Comparison of ENCODE assay signal across 8 cellular contexts in the genomic region with DNA sequence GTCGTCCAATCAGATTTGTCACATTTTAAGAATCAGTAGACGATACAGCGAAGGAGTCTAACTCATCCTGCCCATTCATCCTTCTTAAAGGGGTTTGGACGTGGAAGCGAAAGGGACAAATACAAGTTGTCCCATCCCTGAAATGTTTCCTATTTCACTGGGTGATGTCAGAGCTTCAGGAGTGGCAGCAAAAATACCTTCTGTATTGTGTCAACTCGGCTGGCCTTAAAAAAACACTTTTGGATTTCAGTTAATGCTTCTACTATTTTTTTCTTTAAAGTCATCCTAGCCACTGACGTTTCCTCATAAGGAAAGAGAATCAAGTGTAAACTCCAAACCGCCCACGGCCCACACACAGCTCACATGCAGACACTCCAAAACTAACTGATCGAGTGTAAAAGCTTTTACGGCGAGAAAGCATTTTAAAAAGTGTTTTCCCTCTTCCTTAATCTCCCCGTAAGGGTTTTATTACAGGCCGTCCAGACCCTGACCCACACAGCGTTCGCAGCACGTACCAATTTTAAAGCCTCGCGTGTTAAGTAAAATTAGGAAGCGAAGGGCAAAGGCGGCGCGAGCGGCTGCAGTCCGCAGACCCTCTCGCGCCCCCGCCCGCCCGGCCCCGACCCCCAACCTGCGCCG. TPM values are rescaled to one million over a fixed set of nuclear protein-coding genes. Genes with fewer than 3 reads are reported as not detected.
DNase-seq lines count a peak whose midpoint lies in the region; ATAC-seq lines count a peak whose summit lies in the region.

No MANE protein-coding gene starts in this region.

- no peaks in the 10 kb centered on the region for H3K9me3 Mint-ChIP-seq in activated CD4-positive, alpha-beta T cell treated with anti-CD3 and anti-CD28 coated beads for 36 hours (ENCODE audit: low read depth)

- H3K27me3 Mint-ChIP-seq in activated CD4-positive, alpha-beta T cell treated with anti-CD3 and anti-CD28 coated beads for 36 hours: no peaks in the 10 kb centered on the region

- H3K9ac ChIP-seq in SK-N-MC (ENCODE audit: insufficient read length): peak overlapping the region; percentile 90

- H3K9me3 ChIP-seq in SK-N-MC (ENCODE audit: low read depth, low read length): no peaks in the 10 kb centered on the region

- peaks cover 12% of the 10 kb centered on the region for H3K36me3 Mint-ChIP-seq in activated CD4-positive, alpha-beta T cell treated with anti-CD3 and anti-CD28 coated beads for 36 hours (ENCODE audit: low read depth)

- intact Hi-C loops in activated CD4-positive, alpha-beta T cell treated with anti-CD3 and anti-CD28 coated beads for 36 hours (cut with DNase I, micrococcal nuclease): loop anchor here (1.0 to 10.0 kb wide), 8 partner anchors 81 to 333 kb away; partner anchors contain the start of genes SNX6 (in 2 of the 2), SRP54 (in 2 of the 2), FAM177A1 (in 1 of the 2) and SPTSSA (in 1 of the 2)

- CTCF ChIA-PET in activated CD4-positive, alpha-beta T cell treated with anti-CD3 and anti-CD28 coated beads for 36 hours (lab: Charles Lee): interaction anchor here (0.8 to 6.9 kb wide), 2 partner anchors 10 to 40 kb away, joined by 3 to 65 read pairs; no protein-coding TSS in a partner anchor

- H3K4me3 ChIP-seq in SK-N-MC: peak overlapping the region; percentile 96

- DNase-seq in activated CD4-positive, alpha-beta T cell treated with anti-CD3 and anti-CD28 coated beads for 36 hours: peak; percentile 68
- no peak for DNase-seq in activated CD4-positive, alpha-beta T cell treated with anti-CD3 and anti-CD28 coated beads for 1 hour
- no peak for DNase-seq in SK-N-MC (ENCODE audit: low read depth, low spot score)
- DNase-seq in caudate nucleus (lab: John Stamatoyannopoulos, UW): peak in 16 of 61 donors; percentile 9 to 61 (median 37)
- peak; percentile 68 for DNase-seq in kidney glomerular epithelial cell (lab: John Stamatoyannopoulos, UW)
- DNase-seq in stimulated activated CD4-positive, alpha-beta T cell treated with anti-CD3 and anti-CD28 coated beads, Interleukin-1b, Interleukin-23, amount 100 ng/mL, for 24 hours (ENCODE audit: low read depth in 4 of 4, low spot score in 1 of 4): peak; percentile 1 to 23 (median 16)
- no peak for DNase-seq in SHP77 treated with DMSO at 0.1 percent for 48 hours (lab: John Stamatoyannopoulos, UW)

- H3K27ac Mint-ChIP-seq in activated CD4-positive, alpha-beta T cell treated with anti-CD3 and anti-CD28 coated beads for 36 hours: peak overlapping the region; percentile 91

- peaks cover 19% of the 10 kb centered on the region for H3K36me3 ChIP-seq in SK-N-MC (ENCODE audit: insufficient read depth, low read length)

- H3K27ac ChIP-seq in SK-N-MC (peak overlapping the region; percentile 56), caudate nucleus (ENCODE audit: low read depth, low read length) (peak overlapping the region; percentile 92)

- POLR2A ChIA-PET in activated CD4-positive, alpha-beta T cell treated with anti-CD3 and anti-CD28 coated beads for 36 hours (lab: Charles Lee): interaction anchor here (0.7 to 0.9 kb wide), 4 partner anchors 11 to 1065 kb away, joined by 3 to 4 read pairs (median 3); partner anchors contain the start of gene NFKBIA

- H3K4me3 Mint-ChIP-seq in activated CD4-positive, alpha-beta T cell treated with anti-CD3 and anti-CD28 coated beads for 36 hours: peak overlapping the region; percentile 91

- H3K4me1 Mint-ChIP-seq in activated CD4-positive, alpha-beta T cell treated with anti-CD3 and anti-CD28 coated beads for 36 hours: peaks cover 21% of the 10 kb centered on the region

- ATAC-seq in activated CD4-positive, alpha-beta T cell treated with anti-CD3 and anti-CD28 coated beads for 36 hours: peak; percentile 13
- ATAC-seq in HG03066 (IDR thresholded peaks at IDR 0.05; ENCODE audit: low read depth, unreplicated experiment): peak; percentile 23

RNA-seq across cellular contexts. Expression of gene CFL2, which starts 0.6 kb away (rescaled TPM):
- total RNA-seq in activated CD4-positive, alpha-beta T cell treated with anti-CD3 and anti-CD28 coated beads for 36 hours: 1 to 10 TPM; 4.5 to 6.8 TPM

Comparison
In these comparisons a context has a peak if more than half of its experiments do, and no peak if none do; other contexts are left out.
1. DNase-seq: peak in activated CD4-positive, alpha-beta T cell treated with anti-CD3 and anti-CD28 coated beads for 36 hours (single experiment), kidney glomerular epithelial cell (single experiment) and stimulated activated CD4-positive, alpha-beta T cell treated with anti-CD3 and anti-CD28 coated beads, Interleukin-1b, Interleukin-23, amount 100 ng/mL, for 24 hours (4 of 4); none in activated CD4-positive, alpha-beta T cell treated with anti-CD3 and anti-CD28 coated beads for 1 hour (single experiment), SK-N-MC (single experiment) and SHP77 treated with DMSO at 0.1 percent for 48 hours (single experiment).